ENCODE assay signal across 8 cellular contexts in the genomic region with DNA sequence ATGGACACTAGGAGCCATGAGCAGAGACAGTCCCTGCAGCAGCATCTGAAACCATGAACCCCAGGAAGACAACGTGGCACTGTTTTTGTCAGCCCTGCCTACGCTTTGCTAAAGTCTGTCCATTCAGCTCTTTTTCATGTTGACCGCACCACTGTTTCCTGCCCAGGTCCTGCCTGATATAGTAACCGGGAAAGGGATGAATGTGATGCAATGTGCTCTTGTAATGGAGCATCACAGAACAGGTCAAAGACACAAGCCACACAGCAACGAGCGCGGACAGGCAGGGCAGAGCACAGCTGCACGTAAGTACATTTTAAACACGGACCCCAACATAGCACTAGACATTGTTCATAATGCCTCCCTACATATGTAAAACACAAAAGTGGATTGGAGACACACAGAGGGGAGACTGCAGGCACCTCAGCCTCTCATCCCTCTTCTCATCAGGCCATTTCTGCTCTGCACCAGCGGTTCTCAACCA. TPM values are rescaled to one million over a fixed set of nuclear protein-coding genes. Genes with fewer than 3 reads are reported as not detected.
DNase-seq lines count a peak whose midpoint lies in the region; ATAC-seq lines count a peak whose summit lies in the region.
"Had no signal": no experiment of that assay in that cellular context is flagged by ENCODE, and none has a peak within 500 bp of the region (broad histone marks: within the 10 kb centered on the region; RNA-seq: fewer than 3 reads in every experiment).

No MANE protein-coding gene starts in this region.

- H3K36me3 Mint-ChIP-seq in activated T-helper 1 cell treated with anti-CD3 and anti-CD28 coated beads, Interleukin-12 subunit alpha, Interleukin-12 subunit beta, Interleukin-2, Interleukin-4 antibody, amounts not matched to agents 30 ng/mL and 10 ng/mL and 1 ng/mL, durations not matched to agents 14 hours and 24 hours and 36 hours (ENCODE audit: low read depth), result no peaks in the 10 kb centered on the region

- no peak for DNase-seq in activated T-helper 1 cell treated with anti-CD3 and anti-CD28 coated beads, Interleukin-12 subunit alpha, Interleukin-12 subunit beta, Interleukin-2, Interleukin-4 antibody, amounts not matched to agents 30 ng/mL and 10 ng/mL and 1 ng/mL, durations not matched to agents 14 hours and 24 hours and 36 hours (ENCODE audit: low spot score)
- DNase-seq in sciatic nerve (ENCODE audit: low spot score), result no peak
- DNase-seq in NCI-H128 (lab: John Stamatoyannopoulos, UW; ENCODE audit: unreplicated experiment), result no peak
- DNase-seq in NCI-H2196 (lab: John Stamatoyannopoulos, UW; ENCODE audit: unreplicated experiment), result no peak
- DNase-seq in midbrain (lab: John Stamatoyannopoulos, UW), result no peak

- H3K4me1 Mint-ChIP-seq in activated T-helper 1 cell treated with anti-CD3 and anti-CD28 coated beads, Interleukin-12 subunit alpha, Interleukin-12 subunit beta, Interleukin-2, Interleukin-4 antibody, amounts not matched to agents 30 ng/mL and 10 ng/mL and 1 ng/mL, durations not matched to agents 14 hours and 24 hours and 36 hours (ENCODE audit: low read depth), result peaks cover 31% of the 10 kb centered on the region

- H3K4me3 Mint-ChIP-seq in activated T-helper 1 cell treated with anti-CD3 and anti-CD28 coated beads, Interleukin-12 subunit alpha, Interleukin-12 subunit beta, Interleukin-2, Interleukin-4 antibody, amounts not matched to agents 30 ng/mL and 10 ng/mL and 1 ng/mL, durations not matched to agents 14 hours and 24 hours and 36 hours, result peak overlapping the region; percentile 49

- peak overlapping the region; percentile 91 for H3K27ac Mint-ChIP-seq in activated T-helper 1 cell treated with anti-CD3 and anti-CD28 coated beads, Interleukin-12 subunit alpha, Interleukin-12 subunit beta, Interleukin-2, Interleukin-4 antibody, amounts not matched to agents 30 ng/mL and 10 ng/mL and 1 ng/mL, durations not matched to agents 14 hours and 24 hours and 36 hours

- no peaks in the 10 kb centered on the region for H3K9me3 Mint-ChIP-seq in activated T-helper 1 cell treated with anti-CD3 and anti-CD28 coated beads, Interleukin-12 subunit alpha, Interleukin-12 subunit beta, Interleukin-2, Interleukin-4 antibody, amounts not matched to agents 30 ng/mL and 10 ng/mL and 1 ng/mL, durations not matched to agents 14 hours and 24 hours and 36 hours

- peak; percentile 11 for ATAC-seq in GM18907 (IDR thresholded peaks at IDR 0.05; ENCODE audit: unreplicated experiment)
- peak; percentile 12 for ATAC-seq in HG02870 (IDR thresholded peaks at IDR 0.05; ENCODE audit: unreplicated experiment)
- peak; percentile 53 for ATAC-seq in sciatic nerve

- H3K27me3 Mint-ChIP-seq in activated T-helper 1 cell treated with anti-CD3 and anti-CD28 coated beads, Interleukin-12 subunit alpha, Interleukin-12 subunit beta, Interleukin-2, Interleukin-4 antibody, amounts not matched to agents 30 ng/mL and 10 ng/mL and 1 ng/mL, durations not matched to agents 14 hours and 24 hours and 36 hours (ENCODE audit: insufficient read depth), result no peaks in the 10 kb centered on the region

- intact Hi-C loops in activated T-helper 1 cell treated with anti-CD3 and anti-CD28 coated beads, Interleukin-12 subunit alpha, Interleukin-12 subunit beta, Interleukin-2, Interleukin-4 antibody, amounts not matched to agents 30 ng/mL and 10 ng/mL and 1 ng/mL, durations not matched to agents 14 hours and 24 hours and 36 hours (cut with micrococcal nuclease), result loop anchor here (1.0 kb wide), 2 partner anchors 66 to 72 kb away; no protein-coding TSS in a partner anchor
- intact Hi-C loops in sciatic nerve (cut with DNase I), result no loop called here

RNA-seq across cellular contexts. Expression of a gene that starts 16.9 kb away (rescaled TPM):
- total RNA-seq in activated T-helper 1 cell treated with anti-CD3 and anti-CD28 coated beads, Interleukin-12 subunit alpha, Interleukin-12 subunit beta, Interleukin-2, Interleukin-4 antibody, amounts not matched to agents 30 ng/mL and 10 ng/mL and 1 ng/mL, durations not matched to agents 14 hours and 24 hours and 36 hours, result not detected in 2 replicates
- not detected for total RNA-seq in sciatic nerve
- total RNA-seq: myocyte had no signal

RNA-seq across cellular contexts. Expression of a gene that starts 53.5 kb away (rescaled TPM):
- total RNA-seq in activated T-helper 1 cell treated with anti-CD3 and anti-CD28 coated beads, Interleukin-12 subunit alpha, Interleukin-12 subunit beta, Interleukin-2, Interleukin-4 antibody, amounts not matched to agents 30 ng/mL and 10 ng/mL and 1 ng/mL, durations not matched to agents 14 hours and 24 hours and 36 hours, result 169 and 175 TPM in 2 replicates
- total RNA-seq in sciatic nerve, result 500 TPM
